Comparison of ENCODE assay signal across 24 cellular contexts in the genomic region with DNA sequence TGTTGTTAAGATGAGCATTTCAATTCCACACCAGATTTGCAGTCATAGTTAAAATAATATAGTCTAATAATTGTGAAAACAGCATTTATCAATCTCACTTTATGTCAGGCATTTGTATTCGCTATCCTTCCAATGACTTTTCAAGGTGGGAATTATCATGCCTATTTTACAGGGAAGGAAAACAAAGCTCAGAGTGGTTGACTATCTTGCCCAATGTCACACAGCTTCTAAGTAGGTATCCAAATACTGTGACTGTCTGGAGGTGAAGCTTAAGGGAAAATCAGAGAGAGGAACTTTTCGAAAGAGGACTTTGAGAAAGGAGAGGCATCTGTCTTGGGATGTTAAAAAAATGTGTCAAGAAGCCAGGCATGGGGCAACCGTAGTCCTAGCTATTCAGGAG.
DNase-seq lines count a peak whose midpoint lies in the region; ATAC-seq, FAIRE-seq and TF ChIP-seq lines count a peak whose summit lies in the region.
"Had no signal": no experiment of that assay in that cellular context is flagged by ENCODE, and none has a peak within 500 bp of the region (broad histone marks: within the 10 kb centered on the region; RNA-seq: fewer than 3 reads in every experiment).

No MANE protein-coding gene starts in this region.

- H3K27me3 Mint-ChIP-seq in Calu3 (ENCODE audit: unreplicated experiment) (no peaks in the 10 kb centered on the region), progenitor cell of endocrine pancreas (no peaks in the 10 kb centered on the region)

- no TSS peak for BruUV-seq in Calu3 (replicated peaks; lab: Mats Ljungman, UMichigan)

- H3K27ac ChIP-seq in A549: peak overlapping the region; percentile 71 to 87
- peak overlapping the region in 3 of 4 donors; percentile 79 to 87 (median 83) for H3K27ac ChIP-seq in body of pancreas
- H3K27ac ChIP-seq in thyroid gland: peak overlapping the region in 1 of 3 donors; percentile 35
- H3K27ac ChIP-seq: coronary artery, left ventricle myocardium inferior, SK-N-MC, WERI-Rb-1 had no signal

- DNase-seq in A549 (ENCODE audit: low read depth in 1 of 2, low spot score in 1 of 2) (no peak), Calu3 (no peak), body of pancreas (no peak), progenitor cell of endocrine pancreas (ENCODE audit: low spot score, unreplicated experiment) (no peak), thyroid gland (no peak)
- no peak for DNase-seq in activated CD8-positive, alpha-beta memory T cell treated with anti-CD3 and anti-CD28 coated beads for 24 hours
- DNase-seq: activated effector memory CD4-positive, alpha-beta T cell treated with anti-CD3 and anti-CD28 coated beads, Interleukin-2, amount 50 U/mL, for 16 hours; amniotic stem cell; C1 segment of cervical spinal cord; DMS 273 treated with DMSO at 0.1 percent for 48 hours; endodermal cell; Karpas-422; left ventricle myocardium inferior; MV-4-11; RPMI8226; WERI-Rb-1 had no signal

- H3K36me3 Mint-ChIP-seq in Calu3 (ENCODE audit: insufficient read depth, unreplicated experiment) (peaks cover 5% of the 10 kb centered on the region), progenitor cell of endocrine pancreas (ENCODE audit: insufficient read depth) (peaks cover 6% of the 10 kb centered on the region)

- CTCF ChIA-PET in A549 (lab: Yijun Ruan, JAX) (interaction anchor here (0.6 to 1.9 kb wide), 4 partner anchors 10 to 916 kb away, joined by 3 to 6 read pairs (median 4); no protein-coding TSS in a partner anchor), Calu3 (lab: Charles Lee) (interaction anchor here (0.7 kb wide), 1 partner anchor 24 kb away, joined by 5 read pairs; no protein-coding TSS in a partner anchor)

- no peak for TF ChIP-seq EP300 in A549 (IDR thresholded peaks at IDR 0.05)

- intact Hi-C loops in Calu3 (cut with micrococcal nuclease; ENCODE audit: unreplicated experiment) (no loop called here), body of pancreas (cut with DNase I) (no loop called here), thyroid gland (cut with DNase I) (no loop called here)

- TF ChIP-seq CTCF in A549 (IDR thresholded peaks at IDR 0.05): no peak
- TF ChIP-seq CTCF in Calu3 (IDR thresholded peaks at IDR 0.05; ENCODE audit: unreplicated experiment): no peak
- no peak for TF ChIP-seq CTCF in body of pancreas (IDR thresholded peaks at IDR 0.05)
- TF ChIP-seq CTCF in progenitor cell of endocrine pancreas (IDR thresholded peaks at IDR 0.05; ENCODE audit: unreplicated experiment): no peak
- no peak for TF ChIP-seq CTCF in thyroid gland (IDR thresholded peaks at IDR 0.05)

- H3K9me3 ChIP-seq in A549: no peaks in the 10 kb centered on the region
- no peaks in the 10 kb centered on the region for H3K9me3 ChIP-seq in body of pancreas
- H3K9me3 ChIP-seq in thyroid gland: no peaks in the 10 kb centered on the region
- H3K9me3 ChIP-seq: gastroesophageal sphincter, HAP-1 had no signal

- no peak for TF ChIP-seq RAD21 in A549 (conservative IDR thresholded peaks at IDR 0.05 in 1 of 2, IDR thresholded peaks at IDR 0.05 in 1 of 2)

- no peak overlapping the region for H3K4me3 Mint-ChIP-seq in Calu3 (ENCODE audit: low read depth, unreplicated experiment)
- H3K4me3 Mint-ChIP-seq in progenitor cell of endocrine pancreas (ENCODE audit: low read depth): no peak overlapping the region
- H3K4me3 Mint-ChIP-seq: endodermal cell; neural crest cell; T-helper 2 cell treated with Interferon-gamma antibody and Interleukin-4, amounts not matched to agents 5 μg/mL and 100 μg/mL, for 36 hours had no signal

- H3K4me1 Mint-ChIP-seq in Calu3 (ENCODE audit: low read depth, unreplicated experiment) (peaks cover 28% of the 10 kb centered on the region), progenitor cell of endocrine pancreas (ENCODE audit: low read depth) (peaks cover 57% of the 10 kb centered on the region)

- TF ChIP-seq POLR2A in A549 (IDR thresholded peaks at IDR 0.05; ENCODE audit: low read length): no peak
- no peak for TF ChIP-seq POLR2A in body of pancreas (IDR thresholded peaks at IDR 0.05)
- TF ChIP-seq POLR2A in thyroid gland (IDR thresholded peaks at IDR 0.05): no peak

- no peak overlapping the region for H3K4me2 ChIP-seq in A549

- H3K27ac Mint-ChIP-seq in Calu3 (ENCODE audit: unreplicated experiment) (peak overlapping the region; percentile 74), progenitor cell of endocrine pancreas (peak overlapping the region; percentile 97)
- H3K27ac Mint-ChIP-seq: T-helper 2 cell treated with Interferon-gamma antibody and Interleukin-4, amounts not matched to agents 5 μg/mL and 100 μg/mL, for 36 hours had no signal

- ATAC-seq in A549: no peak
- no peak for ATAC-seq in body of pancreas
- no peak for ATAC-seq in HG03025 (IDR thresholded peaks at IDR 0.05; ENCODE audit: low FRiP score, unreplicated experiment)
- ATAC-seq: sciatic nerve had no signal

- H3K4me3 ChIP-seq in A549 (no peak overlapping the region), body of pancreas (no peak overlapping the region), thyroid gland (replicated peaks in 1 of 3) (no peak overlapping the region)
- H3K4me3 ChIP-seq: coronary artery, gastroesophageal sphincter, HAP-1, left ventricle myocardium inferior, SK-N-MC had no signal

- peaks cover 21% of the 10 kb centered on the region for H3K4me1 ChIP-seq in A549
- peaks cover 56% of the 10 kb centered on the region for H3K4me1 ChIP-seq in body of pancreas
- H3K4me1 ChIP-seq in thyroid gland: peaks cover 21 to 39% of the 10 kb centered on the region in 2 donors

- 96% methylated on average over 3 of the region's 3 CpGs for WGBS in A549 (ENCODE audit: missing lambda C conversion rate)
- 93 to 97% methylated on average over 3 of the region's 3 CpGs for WGBS in body of pancreas, 2 donors
- 96 to 99% methylated on average over 3 of the region's 3 CpGs for WGBS in thyroid gland, 2 donors

- FAIRE-seq in A549 (lab: Jason Lieb, UNC): no peak

- H3K9me3 Mint-ChIP-seq in Calu3 (ENCODE audit: low read depth, unreplicated experiment) (no peaks in the 10 kb centered on the region), progenitor cell of endocrine pancreas (ENCODE audit: low read depth) (peaks cover 4% of the 10 kb centered on the region)
- H3K9me3 Mint-ChIP-seq: endodermal cell; neural crest cell; T-helper 2 cell treated with Interferon-gamma antibody and Interleukin-4, amounts not matched to agents 5 μg/mL and 100 μg/mL, for 36 hours had no signal

- no peaks in the 10 kb centered on the region for H3K27me3 ChIP-seq in body of pancreas
- no peaks in the 10 kb centered on the region for H3K27me3 ChIP-seq in thyroid gland
- H3K27me3 ChIP-seq: gastroesophageal sphincter had no signal

- no peaks in the 10 kb centered on the region for H3K36me3 ChIP-seq in body of pancreas (replicated peaks in 1 of 2; ENCODE audit: insufficient read depth in 1 of 2, low read depth in 2 of 2)
- no peaks in the 10 kb centered on the region for H3K36me3 ChIP-seq in thyroid gland
- H3K36me3 ChIP-seq: gastroesophageal sphincter, HAP-1, left ventricle myocardium inferior, WERI-Rb-1 had no signal

- POLR2A ChIA-PET in A549 (lab: Yijun Ruan, JAX): no interaction called here

TF ChIP-seq in A549, 52 proteins besides CTCF, POLR2A, EP300 and RAD21 (continues in another document):
- no peak for TF ChIP-seq KDM5A (IDR thresholded peaks at IDR 0.05)
- no peak for TF ChIP-seq ZFP36 (IDR thresholded peaks at IDR 0.05; ENCODE audit: borderline replicate concordance, partially characterized antibody)
- TF ChIP-seq, protein P1, sequence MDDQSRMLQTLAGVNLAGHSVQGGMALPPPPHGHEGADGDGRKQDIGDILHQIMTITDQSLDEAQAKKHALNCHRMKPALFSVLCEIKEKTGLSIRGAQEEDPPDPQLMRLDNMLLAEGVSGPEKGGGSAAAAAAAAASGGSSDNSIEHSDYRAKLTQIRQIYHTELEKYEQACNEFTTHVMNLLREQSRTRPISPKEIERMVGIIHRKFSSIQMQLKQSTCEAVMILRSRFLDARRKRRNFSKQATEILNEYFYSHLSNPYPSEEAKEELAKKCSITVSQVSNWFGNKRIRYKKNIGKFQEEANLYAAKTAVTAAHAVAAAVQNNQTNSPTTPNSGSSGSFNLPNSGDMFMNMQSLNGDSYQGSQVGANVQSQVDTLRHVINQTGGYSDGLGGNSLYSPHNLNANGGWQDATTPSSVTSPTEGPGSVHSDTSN (IDR thresholded peaks at IDR 0.05): no peak
- no peak for TF ChIP-seq JUN (IDR thresholded peaks at IDR 0.05)
- TF ChIP-seq, protein P2, sequence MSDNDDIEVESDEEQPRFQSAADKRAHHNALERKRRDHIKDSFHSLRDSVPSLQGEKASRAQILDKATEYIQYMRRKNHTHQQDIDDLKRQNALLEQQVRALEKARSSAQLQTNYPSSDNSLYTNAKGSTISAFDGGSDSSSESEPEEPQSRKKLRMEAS (IDR thresholded peaks at IDR 0.05): no peak
- no peak for TF ChIP-seq MAZ (IDR thresholded peaks at IDR 0.05; ENCODE audit: borderline replicate concordance, low read depth, low read length)
- TF ChIP-seq, protein P3, sequence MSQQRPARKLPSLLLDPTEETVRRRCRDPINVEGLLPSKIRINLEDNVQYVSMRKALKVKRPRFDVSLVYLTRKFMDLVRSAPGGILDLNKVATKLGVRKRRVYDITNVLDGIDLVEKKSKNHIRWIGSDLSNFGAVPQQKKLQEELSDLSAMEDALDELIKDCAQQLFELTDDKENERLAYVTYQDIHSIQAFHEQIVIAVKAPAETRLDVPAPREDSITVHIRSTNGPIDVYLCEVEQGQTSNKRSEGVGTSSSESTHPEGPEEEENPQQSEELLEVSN (IDR thresholded peaks at IDR 0.05; ENCODE audit: borderline replicate concordance, low read depth): no peak
- TF ChIP-seq NPAS2 (CRISPR knock-in tag; IDR thresholded peaks at IDR 0.05; ENCODE audit: borderline replicate concordance): no peak
- no peak for TF ChIP-seq HDAC2 (IDR thresholded peaks at IDR 0.05)
- no peak for TF ChIP-seq ESRRA (IDR thresholded peaks at IDR 0.05; ENCODE audit: borderline replicate concordance, low read length)
- no peak for TF ChIP-seq FOSB (CRISPR knock-in tag; IDR thresholded peaks at IDR 0.05)
- TF ChIP-seq TFCP2L1 (CRISPR knock-in tag; IDR thresholded peaks at IDR 0.05): no peak
